ENCODE assay signal across 1 cellular context in the genomic region with DNA sequence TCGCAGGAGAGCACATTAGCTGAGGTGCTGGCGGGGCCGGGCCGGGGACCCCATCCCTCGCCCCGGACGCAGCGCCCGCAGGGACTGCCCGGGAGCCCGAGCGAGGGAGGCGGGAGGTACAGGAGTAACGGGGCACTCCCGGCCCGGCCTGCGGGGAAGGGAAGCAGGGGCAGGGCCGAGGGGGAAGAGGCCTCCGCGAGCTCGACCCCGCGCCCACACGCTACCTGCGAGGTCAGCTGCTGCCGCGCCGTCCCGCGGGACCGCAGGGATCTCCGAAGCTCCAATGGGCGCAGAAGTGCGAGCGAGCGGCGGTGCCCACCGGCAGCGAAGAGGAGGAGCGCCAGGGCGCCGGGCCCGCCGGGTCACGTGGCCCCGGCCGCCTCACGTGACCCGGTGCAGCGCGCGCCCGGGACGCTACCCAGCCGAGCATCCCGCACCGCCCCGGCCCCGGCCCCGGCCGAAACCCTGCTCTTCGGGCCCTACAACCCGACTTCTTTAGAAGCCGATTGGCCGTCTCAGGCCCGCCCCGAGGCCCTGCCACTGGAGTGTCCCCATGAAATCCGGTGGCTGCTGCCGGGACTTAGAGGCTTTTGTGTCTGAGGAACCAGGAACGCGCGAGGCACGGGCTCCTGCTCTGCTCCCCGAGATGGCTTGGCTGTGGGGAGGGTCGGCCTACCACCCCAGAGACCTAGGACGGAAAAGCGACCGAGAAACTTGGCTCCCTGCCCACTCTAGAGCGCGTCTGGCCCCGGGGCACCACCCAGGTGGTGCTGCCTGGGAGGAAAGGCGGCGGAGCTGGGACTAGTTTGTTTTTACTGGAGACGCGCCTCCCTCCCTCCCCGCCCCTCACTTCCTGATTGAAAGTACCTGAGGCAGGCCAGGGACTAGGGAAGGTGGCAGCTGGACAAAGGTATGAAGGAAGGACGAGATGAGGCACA.
TF ChIP-seq lines count a peak whose summit lies in the region.

Gene RCBTB1 (minus strand): TSS at position 339 of the 938 bp plus-strand sequence. CDS start 18,279 bp downstream, outside the sequence.

TF ChIP-seq in HepG2, 621 proteins besides CTCF, POLR2A, EP300 and RAD21 (continued from another document and continues in another):
- TF ChIP-seq ZNF512B (CRISPR knock-in tag; IDR thresholded peaks at IDR 0.05; ENCODE audit: borderline replicate concordance): 0 out of 2 replicates have a peak, but pooled peaks have one; percentile 57
- TF ChIP-seq EED (CRISPR knock-in tag; IDR thresholded peaks at IDR 0.05): 0 out of 2 replicates have a peak, but pooled peaks have one; percentile 29
- peak; percentile 60; the same call in 1 of the 2 replicates for TF ChIP-seq ZNF605 (CRISPR knock-in tag; IDR thresholded peaks at IDR 0.05)
- peak; percentile 65; the same call in 1 of the 2 replicates for TF ChIP-seq HIC2 (CRISPR knock-in tag; IDR thresholded peaks at IDR 0.05; ENCODE audit: low read depth)
- peak; percentile 64 for TF ChIP-seq HNRNPLL (IDR thresholded peaks at IDR 0.05; ENCODE audit: low read depth, low read length, poor library complexity, severe bottlenecking)
- TF ChIP-seq ZFY (CRISPR knock-in tag; IDR thresholded peaks at IDR 0.05): peak; percentile 88
- no peak for TF ChIP-seq ZNF3 (CRISPR knock-in tag; IDR thresholded peaks at IDR 0.05)
- TF ChIP-seq ZNF280B (CRISPR knock-in tag; IDR thresholded peaks at IDR 0.05; ENCODE audit: borderline replicate concordance): peak; percentile 80; the same call in 1 of the 2 replicates
- TF ChIP-seq, protein P1, sequence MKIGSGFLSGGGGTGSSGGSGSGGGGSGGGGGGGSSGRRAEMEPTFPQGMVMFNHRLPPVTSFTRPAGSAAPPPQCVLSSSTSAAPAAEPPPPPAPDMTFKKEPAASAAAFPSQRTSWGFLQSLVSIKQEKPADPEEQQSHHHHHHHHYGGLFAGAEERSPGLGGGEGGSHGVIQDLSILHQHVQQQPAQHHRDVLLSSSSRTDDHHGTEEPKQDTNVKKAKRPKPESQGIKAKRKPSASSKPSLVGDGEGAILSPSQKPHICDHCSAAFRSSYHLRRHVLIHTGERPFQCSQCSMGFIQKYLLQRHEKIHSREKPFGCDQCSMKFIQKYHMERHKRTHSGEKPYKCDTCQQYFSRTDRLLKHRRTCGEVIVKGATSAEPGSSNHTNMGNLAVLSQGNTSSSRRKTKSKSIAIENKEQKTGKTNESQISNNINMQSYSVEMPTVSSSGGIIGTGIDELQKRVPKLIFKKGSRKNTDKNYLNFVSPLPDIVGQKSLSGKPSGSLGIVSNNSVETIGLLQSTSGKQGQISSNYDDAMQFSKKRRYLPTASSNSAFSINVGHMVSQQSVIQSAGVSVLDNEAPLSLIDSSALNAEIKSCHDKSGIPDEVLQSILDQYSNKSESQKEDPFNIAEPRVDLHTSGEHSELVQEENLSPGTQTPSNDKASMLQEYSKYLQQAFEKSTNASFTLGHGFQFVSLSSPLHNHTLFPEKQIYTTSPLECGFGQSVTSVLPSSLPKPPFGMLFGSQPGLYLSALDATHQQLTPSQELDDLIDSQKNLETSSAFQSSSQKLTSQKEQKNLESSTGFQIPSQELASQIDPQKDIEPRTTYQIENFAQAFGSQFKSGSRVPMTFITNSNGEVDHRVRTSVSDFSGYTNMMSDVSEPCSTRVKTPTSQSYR (CRISPR knock-in tag; IDR thresholded peaks at IDR 0.05; ENCODE audit: borderline replicate concordance): no peak
- no peak for TF ChIP-seq RBAK (CRISPR knock-in tag; IDR thresholded peaks at IDR 0.05)
- no peak for TF ChIP-seq ESRRA (CRISPR knock-in tag; IDR thresholded peaks at IDR 0.05; ENCODE audit: low read depth)
- TF ChIP-seq, protein P2, sequence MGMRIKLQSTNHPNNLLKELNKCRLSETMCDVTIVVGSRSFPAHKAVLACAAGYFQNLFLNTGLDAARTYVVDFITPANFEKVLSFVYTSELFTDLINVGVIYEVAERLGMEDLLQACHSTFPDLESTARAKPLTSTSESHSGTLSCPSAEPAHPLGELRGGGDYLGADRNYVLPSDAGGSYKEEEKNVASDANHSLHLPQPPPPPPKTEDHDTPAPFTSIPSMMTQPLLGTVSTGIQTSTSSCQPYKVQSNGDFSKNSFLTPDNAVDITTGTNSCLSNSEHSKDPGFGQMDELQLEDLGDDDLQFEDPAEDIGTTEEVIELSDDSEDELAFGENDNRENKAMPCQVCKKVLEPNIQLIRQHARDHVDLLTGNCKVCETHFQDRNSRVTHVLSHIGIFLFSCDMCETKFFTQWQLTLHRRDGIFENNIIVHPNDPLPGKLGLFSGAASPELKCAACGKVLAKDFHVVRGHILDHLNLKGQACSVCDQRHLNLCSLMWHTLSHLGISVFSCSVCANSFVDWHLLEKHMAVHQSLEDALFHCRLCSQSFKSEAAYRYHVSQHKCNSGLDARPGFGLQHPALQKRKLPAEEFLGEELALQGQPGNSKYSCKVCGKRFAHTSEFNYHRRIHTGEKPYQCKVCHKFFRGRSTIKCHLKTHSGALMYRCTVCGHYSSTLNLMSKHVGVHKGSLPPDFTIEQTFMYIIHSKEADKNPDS (CRISPR knock-in tag; IDR thresholded peaks at IDR 0.05): peak; percentile 70; the same call in 1 of the 2 replicates
- no peak for TF ChIP-seq ZBTB20 (CRISPR knock-in tag; IDR thresholded peaks at IDR 0.05; ENCODE audit: borderline replicate concordance, low read depth)
- peak; percentile 89 for TF ChIP-seq RBFOX2 (IDR thresholded peaks at IDR 0.05; ENCODE audit: low read depth, low read length)
- TF ChIP-seq RFXANK (CRISPR knock-in tag; IDR thresholded peaks at IDR 0.05): no peak
- peak; percentile 71 for TF ChIP-seq POLR2G (IDR thresholded peaks at IDR 0.05; ENCODE audit: low read depth, low read length)
- peak; percentile 59 for TF ChIP-seq ZBTB7A (CRISPR knock-in tag; IDR thresholded peaks at IDR 0.05)
- TF ChIP-seq SSRP1 (CRISPR knock-in tag; IDR thresholded peaks at IDR 0.05): 0 out of 2 replicates have a peak, but pooled peaks have one; percentile 60
- 0 out of 2 replicates have a peak, but pooled peaks have one; percentile 32 for TF ChIP-seq ZNF564 (CRISPR knock-in tag; IDR thresholded peaks at IDR 0.05)
- TF ChIP-seq CAMTA2 (CRISPR knock-in tag; IDR thresholded peaks at IDR 0.05; ENCODE audit: borderline replicate concordance): 0 out of 2 replicates have a peak, but pooled peaks have one; percentile 74
- 0 out of 2 replicates have a peak, but pooled peaks have one; percentile 58 for TF ChIP-seq SNAI1 (CRISPR knock-in tag; IDR thresholded peaks at IDR 0.05; ENCODE audit: borderline replicate concordance)
- peak; percentile 68; the same call in 1 of the 2 replicates for TF ChIP-seq ZNF547 (CRISPR knock-in tag; IDR thresholded peaks at IDR 0.05)
- TF ChIP-seq BHLHE40 (IDR thresholded peaks at IDR 0.05; ENCODE audit: low read length): peak; percentile 93
- TF ChIP-seq SRSF1 (optimal IDR thresholded peaks at IDR 0.05; ENCODE audit: low read depth, low read length): peak; percentile 77
- TF ChIP-seq ZNF549 (CRISPR knock-in tag; IDR thresholded peaks at IDR 0.05): no peak
- TF ChIP-seq MAFG (CRISPR knock-in tag; IDR thresholded peaks at IDR 0.05): no peak
- peak; percentile 81 for TF ChIP-seq ATF7-NPFF (CRISPR knock-in tag; IDR thresholded peaks at IDR 0.05; ENCODE audit: low read depth)
- TF ChIP-seq, protein P3, sequence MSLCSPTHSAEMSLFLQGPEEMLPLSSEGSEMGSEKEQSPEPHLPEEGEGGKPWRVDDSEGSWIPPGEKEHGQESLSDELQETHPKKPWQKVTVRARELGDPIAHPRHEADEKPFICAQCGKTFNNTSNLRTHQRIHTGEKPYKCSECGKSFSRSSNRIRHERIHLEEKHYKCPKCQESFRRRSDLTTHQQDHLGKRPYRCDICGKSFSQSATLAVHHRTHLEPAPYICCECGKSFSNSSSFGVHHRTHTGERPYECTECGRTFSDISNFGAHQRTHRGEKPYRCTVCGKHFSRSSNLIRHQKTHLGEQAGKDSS (CRISPR knock-in tag; IDR thresholded peaks at IDR 0.05; ENCODE audit: borderline replicate concordance, low read depth): no peak
- 0 out of 2 replicates have a peak, but pooled peaks have one; percentile 18 for TF ChIP-seq ZNF773 (CRISPR knock-in tag; IDR thresholded peaks at IDR 0.05; ENCODE audit: borderline replicate concordance)
- peak; percentile 62 for TF ChIP-seq ELF1 (CRISPR knock-in tag; IDR thresholded peaks at IDR 0.05)
- TF ChIP-seq HOXD1 (CRISPR knock-in tag; IDR thresholded peaks at IDR 0.05): no peak
- TF ChIP-seq YY1 (IDR thresholded peaks at IDR 0.05; ENCODE audit: insufficient read depth, insufficient replicate concordance, low read depth, low read length): peak; percentile 55
- 0 out of 2 replicates have a peak, but pooled peaks have one; percentile 55 for TF ChIP-seq ZSCAN25 (CRISPR knock-in tag; IDR thresholded peaks at IDR 0.05)
- TF ChIP-seq, protein P4, sequence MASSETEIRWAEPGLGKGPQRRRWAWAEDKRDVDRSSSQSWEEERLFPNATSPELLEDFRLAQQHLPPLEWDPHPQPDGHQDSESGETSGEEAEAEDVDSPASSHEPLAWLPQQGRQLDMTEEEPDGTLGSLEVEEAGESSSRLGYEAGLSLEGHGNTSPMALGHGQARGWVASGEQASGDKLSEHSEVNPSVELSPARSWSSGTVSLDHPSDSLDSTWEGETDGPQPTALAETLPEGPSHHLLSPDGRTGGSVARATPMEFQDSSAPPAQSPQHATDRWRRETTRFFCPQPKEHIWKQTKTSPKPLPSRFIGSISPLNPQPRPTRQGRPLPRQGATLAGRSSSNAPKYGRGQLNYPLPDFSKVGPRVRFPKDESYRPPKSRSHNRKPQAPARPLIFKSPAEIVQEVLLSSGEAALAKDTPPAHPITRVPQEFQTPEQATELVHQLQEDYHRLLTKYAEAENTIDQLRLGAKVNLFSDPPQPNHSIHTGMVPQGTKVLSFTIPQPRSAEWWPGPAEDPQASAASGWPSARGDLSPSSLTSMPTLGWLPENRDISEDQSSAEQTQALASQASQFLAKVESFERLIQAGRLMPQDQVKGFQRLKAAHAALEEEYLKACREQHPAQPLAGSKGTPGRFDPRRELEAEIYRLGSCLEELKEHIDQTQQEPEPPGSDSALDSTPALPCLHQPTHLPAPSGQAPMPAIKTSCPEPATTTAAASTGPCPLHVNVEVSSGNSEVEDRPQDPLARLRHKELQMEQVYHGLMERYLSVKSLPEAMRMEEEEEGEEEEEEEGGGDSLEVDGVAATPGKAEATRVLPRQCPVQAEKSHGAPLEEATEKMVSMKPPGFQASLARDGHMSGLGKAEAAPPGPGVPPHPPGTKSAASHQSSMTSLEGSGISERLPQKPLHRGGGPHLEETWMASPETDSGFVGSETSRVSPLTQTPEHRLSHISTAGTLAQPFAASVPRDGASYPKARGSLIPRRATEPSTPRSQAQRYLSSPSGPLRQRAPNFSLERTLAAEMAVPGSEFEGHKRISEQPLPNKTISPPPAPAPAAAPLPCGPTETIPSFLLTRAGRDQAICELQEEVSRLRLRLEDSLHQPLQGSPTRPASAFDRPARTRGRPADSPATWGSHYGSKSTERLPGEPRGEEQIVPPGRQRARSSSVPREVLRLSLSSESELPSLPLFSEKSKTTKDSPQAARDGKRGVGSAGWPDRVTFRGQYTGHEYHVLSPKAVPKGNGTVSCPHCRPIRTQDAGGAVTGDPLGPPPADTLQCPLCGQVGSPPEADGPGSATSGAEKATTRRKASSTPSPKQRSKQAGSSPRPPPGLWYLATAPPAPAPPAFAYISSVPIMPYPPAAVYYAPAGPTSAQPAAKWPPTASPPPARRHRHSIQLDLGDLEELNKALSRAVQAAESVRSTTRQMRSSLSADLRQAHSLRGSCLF (CRISPR knock-in tag; IDR thresholded peaks at IDR 0.05; ENCODE audit: borderline replicate concordance): peak; percentile 53; the same call in 1 of the 2 replicates
- TF ChIP-seq GZF1 (CRISPR knock-in tag; IDR thresholded peaks at IDR 0.05): no peak
- TF ChIP-seq ZBTB14 (CRISPR knock-in tag; IDR thresholded peaks at IDR 0.05): peak; percentile 77
